Comparison of ENCODE assay signal across 24 cellular contexts in genomic region chr6:31472259-31472658, GRCh38. TPM values are rescaled to one million over a fixed set of nuclear protein-coding genes. Genes with fewer than 3 reads are reported as not detected.
"Had no signal": no experiment of that assay in that cellular context is flagged by ENCODE, and none has a peak within 500 bp of the region (broad histone marks: within the 10 kb centered on the region; RNA-seq: fewer than 3 reads in every experiment).

No MANE protein-coding gene starts in this region.

- H3K4me3 Mint-ChIP-seq: activated CD4-positive, alpha-beta T cell treated with anti-CD3 and anti-CD28 coated beads, Interleukin-2, amount 10 ng/mL, durations not matched to agents 7 days and 5 days; natural killer cell treated with Interleukin-12 subunit alpha and Interleukin-12 subunit beta and Interleukin-15 and Interleukin-18, amount 100 ng/mL, for 72 hours had no signal

- H3K36me3 Mint-ChIP-seq: natural killer cell treated with Interleukin-12 subunit alpha and Interleukin-12 subunit beta and Interleukin-15 and Interleukin-18, amount 100 ng/mL, for 72 hours had no signal

- H3K27me3 ChIP-seq: neutrophil, right lobe of liver, upper lobe of right lung had no signal

- H3K4me3 ChIP-seq: cardiac muscle cell, lower lobe of right lung, right lobe of liver, SK-N-MC, smooth muscle cell, upper lobe of right lung had no signal

- H3K27me3 Mint-ChIP-seq: activated B cell treated with CpG ODN at 0.5 μM for 24 hours; activated CD4-positive, alpha-beta T cell treated with anti-CD3 and anti-CD28 coated beads, Interleukin-2, amount 10 ng/mL, durations not matched to agents 7 days and 5 days; natural killer cell treated with Interleukin-12 subunit alpha and Interleukin-12 subunit beta and Interleukin-15 and Interleukin-18, amount 100 ng/mL, for 72 hours had no signal

- DNase-seq: activated B cell treated with CpG ODN at 0.5 μM for 24 hours; activated effector memory CD4-positive, alpha-beta T cell treated with Interleukin-2 at 50 U/mL for 16 hours; activated naive CD4-positive, alpha-beta T cell treated with anti-CD3 and anti-CD28 coated beads, Interleukin-2, amount 50 U/mL, for 16 hours; activated T-cell treated with anti-CD3 and anti-CD28 coated beads for 4 hours; amniotic stem cell; erythroblast; foreskin melanocyte; glutamatergic neuron; hippocampal formation; left colon; lower lobe of right lung; right lobe of liver; stimulated activated CD4-positive, alpha-beta T cell treated with anti-CD3 and anti-CD28 coated beads, Interleukin-4, amount 100 ng/mL, for 1 hour; T-helper 9 cell; upper lobe of right lung had no signal

- H3K27ac Mint-ChIP-seq: activated B cell treated with CpG ODN at 0.5 μM for 24 hours; activated CD4-positive, alpha-beta T cell treated with anti-CD3 and anti-CD28 coated beads, Interleukin-2, amount 10 ng/mL, durations not matched to agents 7 days and 5 days had no signal

- H3K9me3 ChIP-seq: lower lobe of right lung, neutrophil, right lobe of liver, upper lobe of right lung had no signal

- H3K36me3 ChIP-seq: cardiac muscle cell, lower lobe of right lung, right lobe of liver, upper lobe of right lung had no signal

- H3K9me3 Mint-ChIP-seq: activated B cell treated with CpG ODN at 0.5 μM for 24 hours; activated CD4-positive, alpha-beta T cell treated with anti-CD3 and anti-CD28 coated beads, Interleukin-2, amount 10 ng/mL, durations not matched to agents 7 days and 5 days; natural killer cell treated with Interleukin-12 subunit alpha and Interleukin-12 subunit beta and Interleukin-15 and Interleukin-18, amount 100 ng/mL, for 72 hours had no signal

- H3K27ac ChIP-seq: cardiac muscle cell, lower lobe of right lung, neutrophil, parathyroid adenoma, right lobe of liver, SK-N-MC, upper lobe of right lung had no signal

- H3K4me1 ChIP-seq: right lobe of liver had no signal

- ATAC-seq: left colon, lower lobe of right lung, right lobe of liver, upper lobe of right lung had no signal

RNA-seq across cellular contexts. Expression of gene MCCD1, which starts 56.5 kb away (rescaled TPM):
- total RNA-seq: activated B cell treated with CpG ODN at 0.5 μM for 24 hours; activated CD4-positive, alpha-beta T cell treated with anti-CD3 and anti-CD28 coated beads, Interleukin-2, amount 10 ng/mL, durations not matched to agents 7 days and 5 days; cardiac muscle cell; left colon; lower lobe of right lung; mesenteric fat pad; natural killer cell treated with Interleukin-12 subunit alpha and Interleukin-12 subunit beta and Interleukin-15 and Interleukin-18, amount 100 ng/mL, for 72 hours; right lobe of liver; smooth muscle cell; upper lobe of right lung had no signal
- polyA plus RNA-seq: cardiac muscle cell, smooth muscle cell, thymus had no signal
